In the genomic region with DNA sequence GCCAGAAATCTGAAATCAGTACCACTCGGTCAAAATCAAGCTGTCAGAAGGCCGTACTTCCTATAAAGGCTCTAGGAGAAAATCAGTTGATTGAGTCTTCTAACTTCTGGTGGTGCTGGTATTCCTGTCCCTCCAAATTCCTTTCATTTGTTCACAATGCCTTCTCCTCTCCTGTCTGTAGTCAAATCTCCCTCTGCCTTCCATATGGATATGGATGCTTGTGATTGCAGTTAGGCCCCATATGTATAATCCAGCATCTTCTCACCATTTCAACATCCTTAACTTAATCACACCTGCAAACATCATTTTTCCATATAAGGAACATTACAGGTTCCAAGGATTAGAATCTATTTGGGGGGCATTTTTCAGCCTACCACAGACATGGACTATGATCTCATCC, we compare ENCODE assay signal across 21 cellular contexts.
DNase-seq lines count a peak whose midpoint lies in the region; ATAC-seq, FAIRE-seq and TF ChIP-seq lines count a peak whose summit lies in the region.
"Had no signal": no experiment of that assay in that cellular context is flagged by ENCODE, and none has a peak within 500 bp of the region (broad histone marks: within the 10 kb centered on the region; RNA-seq: fewer than 3 reads in every experiment).

No MANE protein-coding gene starts in this region.

- no peak overlapping the region for H3K4me3 ChIP-seq in HepG2 (replicated peaks in 1 of 3; ENCODE audit: insufficient read depth in 1 of 3, low read depth in 2 of 3, low read length in 3 of 3)
- no peak overlapping the region for H3K4me3 ChIP-seq in right lobe of liver
- H3K4me3 ChIP-seq in HUES64 (ENCODE audit: low read length) = no peak overlapping the region
- H3K4me3 ChIP-seq: BLaER1 treated with 17β-estradiol and CSF1 and Interleukin-3, amounts not matched to agents 10 nM and 100 nM had no signal

- peaks cover 3% of the 10 kb centered on the region for H3K4me1 Mint-ChIP-seq in memory B cell
- H3K4me1 Mint-ChIP-seq: CD14-positive monocyte had no signal

- intact Hi-C loops in HepG2 (cut with micrococcal nuclease; ENCODE audit: unreplicated experiment) = no loop called here
- intact Hi-C loops in right lobe of liver (cut with DNase I) = no loop called here

- H3K36me3 ChIP-seq in HepG2 (replicated peaks in 1 of 2; ENCODE audit: control insufficient read depth in 1 of 2, insufficient read depth in 2 of 2, low read length in 2 of 2) (peaks cover 7 to 9% of the 10 kb centered on the region in 2 experiments), right lobe of liver (peaks cover 0 to 4% (median 0%) of the 10 kb centered on the region in 4 donors), HUES64 (ENCODE audit: insufficient read depth, low read length) (peaks cover 14% of the 10 kb centered on the region)
- H3K36me3 ChIP-seq: BE2C had no signal

- no peak overlapping the region for H3K4me2 ChIP-seq in HepG2 (ENCODE audit: low read depth, low read length)
- H3K4me2 ChIP-seq: BLaER1 treated with 17β-estradiol and CSF1 and Interleukin-3, amounts not matched to agents 10 nM and 100 nM had no signal

- H4K20me1 ChIP-seq in HepG2 (ENCODE audit: insufficient read depth, low read length) = no peaks in the 10 kb centered on the region; the same call in 1 of the 2 replicates
- H4K20me1 ChIP-seq: BLaER1 treated with 17β-estradiol and CSF1 and Interleukin-3, amounts not matched to agents 10 nM and 100 nM had no signal

- in situ Hi-C loops in HepG2 (cut with HindIII; ENCODE audit: extremely low pct_ligation_motif_present, low pct_unique_long_range_greater_than_20kb) = no loop called here

- no peak overlapping the region for H2AFZ ChIP-seq in HepG2 (ENCODE audit: low read length)

- no peaks in the 10 kb centered on the region for H3K79me2 ChIP-seq in HepG2 (ENCODE audit: insufficient read depth, low read length)

- DNase-seq in HepG2 (ENCODE audit: low spot score) (no peak), right lobe of liver (no peak), memory B cell (ENCODE audit: low spot score in 2 of 2) (no peak), AG08395 (ENCODE audit: low spot score) (no peak)
- DNase-seq: AML-193; BE2C; CD4-positive, alpha-beta T cell; COR-L47; DMS153; DND-41; GOT3; HCEC 1CT had no signal

- no peak for TF ChIP-seq EP300 in HepG2 (IDR thresholded peaks at IDR 0.05; ENCODE audit: low read depth in 2 of 2, low read length in 2 of 2)
- TF ChIP-seq EP300 in HepG2 (CRISPR knock-in tag; IDR thresholded peaks at IDR 0.05; ENCODE audit: borderline replicate concordance) = no peak

- H3K9me3 ChIP-seq in HepG2 (ENCODE audit: low read length) = no peaks in the 10 kb centered on the region
- H3K9me3 ChIP-seq in right lobe of liver = no peaks in the 10 kb centered on the region
- no peaks in the 10 kb centered on the region for H3K9me3 ChIP-seq in HUES64 (ENCODE audit: insufficient read depth, low read depth, low read length)
- H3K9me3 ChIP-seq: BE2C; BLaER1 treated with 17β-estradiol and CSF1 and Interleukin-3, amounts not matched to agents 10 nM and 100 nM had no signal

- CTCF ChIA-PET in HepG2 (lab: Yijun Ruan, JAX; ENCODE audit: low intra/inter-chr PET ratio, low total read pairs) = no interaction called here

- no peak for TF ChIP-seq POLR2A in HepG2 (IDR thresholded peaks at IDR 0.05; ENCODE audit: insufficient read depth in 1 of 2, low read depth in 2 of 2, low read length in 2 of 2)
- no peak for TF ChIP-seq POLR2A in right lobe of liver (IDR thresholded peaks at IDR 0.05)

- H3K4me3 Mint-ChIP-seq in memory B cell = no peak overlapping the region
- H3K4me3 Mint-ChIP-seq: CD14-positive monocyte; CD4-positive, alpha-beta T cell had no signal

- no peak for FAIRE-seq in HepG2 (lab: Jason Lieb, UNC)
- FAIRE-seq: G401.6, GM12892, H54 had no signal

- H3K9ac ChIP-seq in HepG2 (ENCODE audit: insufficient read depth, low read depth, low read length) (no peak overlapping the region), HUES64 (ENCODE audit: low read depth, low read length) (no peak overlapping the region)
- H3K9ac ChIP-seq: BLaER1 treated with 17β-estradiol and CSF1 and Interleukin-3, amounts not matched to agents 10 nM and 100 nM had no signal

- POLR2A ChIA-PET in HepG2 (lab: Yijun Ruan, JAX) = no interaction called here

- H3K27me3 ChIP-seq in HepG2 (ENCODE audit: control insufficient read depth in 1 of 2, insufficient read depth in 2 of 2, low read length in 2 of 2) (no peaks in the 10 kb centered on the region), right lobe of liver (no peaks in the 10 kb centered on the region), HUES64 (ENCODE audit: insufficient read depth, low read length) (no peaks in the 10 kb centered on the region)
- H3K27me3 ChIP-seq: BE2C; BLaER1 treated with 17β-estradiol and CSF1 and Interleukin-3, amounts not matched to agents 10 nM and 100 nM had no signal

- H3K27me3 Mint-ChIP-seq in memory B cell = no peaks in the 10 kb centered on the region
- H3K27me3 Mint-ChIP-seq: CD4-positive, alpha-beta T cell had no signal

- peak overlapping the region; percentile 58 for H3K27ac Mint-ChIP-seq in memory B cell
- H3K27ac Mint-ChIP-seq: CD14-positive monocyte; CD4-positive, alpha-beta T cell had no signal

- peaks cover 2% of the 10 kb centered on the region for H3K9me3 Mint-ChIP-seq in memory B cell
- H3K9me3 Mint-ChIP-seq: CD4-positive, alpha-beta T cell had no signal

- TF ChIP-seq RAD21 in HepG2 (CRISPR knock-in tag; IDR thresholded peaks at IDR 0.05) = no peak

- WGBS in HepG2 (ENCODE audit: low lambda C conversion rate) = 86% methylated on average over 2 of the region's 2 CpGs
- WGBS in right lobe of liver (ENCODE audit: insufficient coverage, low coverage, low lambda C conversion rate, missing lambda C conversion rate) = 89% methylated on average over 2 of the region's 2 CpGs
- 93% methylated on average over 2 of the region's 2 CpGs for WGBS in HUES64

- peaks cover 5% of the 10 kb centered on the region for H3K36me3 Mint-ChIP-seq in memory B cell
- H3K36me3 Mint-ChIP-seq: CD14-positive monocyte had no signal

- no TSS peak for BruUV-seq in HepG2 (replicated peaks; lab: Mats Ljungman, UMichigan)

- H3K4me1 ChIP-seq in HepG2 (ENCODE audit: insufficient read depth, low read length) (no peaks in the 10 kb centered on the region), right lobe of liver (no peaks in the 10 kb centered on the region), HUES64 (ENCODE audit: insufficient read depth, low read length) (no peaks in the 10 kb centered on the region)
- H3K4me1 ChIP-seq: BE2C; BLaER1 treated with 17β-estradiol and CSF1 and Interleukin-3, amounts not matched to agents 10 nM and 100 nM had no signal

- ATAC-seq in HepG2 = no peak
- no peak for ATAC-seq in right lobe of liver
- ATAC-seq in memory B cell (ENCODE audit: low read depth) = no peak
- ATAC-seq in GM18868 (IDR thresholded peaks at IDR 0.05; ENCODE audit: unreplicated experiment) = no peak
- ATAC-seq in HG02678 (IDR thresholded peaks at IDR 0.05; ENCODE audit: unreplicated experiment) = no peak

- H3K27ac ChIP-seq in HepG2 (ENCODE audit: extremely low read length, insufficient read depth, low read length) (no peak overlapping the region), right lobe of liver (no peak overlapping the region), HUES64 (ENCODE audit: low read depth, low read length) (peak overlapping the region; percentile 27; the same call in 1 of the 2 replicates)
- H3K27ac ChIP-seq: 22Rv1; BLaER1 treated with 17β-estradiol and CSF1 and Interleukin-3, amounts not matched to agents 10 nM and 100 nM had no signal

- no peak for TF ChIP-seq CTCF in HepG2 (CRISPR knock-in tag; IDR thresholded peaks at IDR 0.05)
- no peak for TF ChIP-seq CTCF in right lobe of liver (IDR thresholded peaks at IDR 0.05)

TF ChIP-seq in HepG2, 621 proteins besides CTCF, POLR2A, EP300 and RAD21:
- no peak for TF ChIP-seq KDM3A (CRISPR knock-in tag; IDR thresholded peaks at IDR 0.05; ENCODE audit: low read depth)
- TF ChIP-seq RBM22 (optimal IDR thresholded peaks at IDR 0.05; ENCODE audit: low read length) = peak; percentile 75
- no peak for TF ChIP-seq SOX13 (IDR thresholded peaks at IDR 0.05)
- no peak for TF ChIP-seq SOX13 (CRISPR knock-in tag; conservative IDR thresholded peaks at IDR 0.05 in 1 of 2, IDR thresholded peaks at IDR 0.05 in 1 of 2)
- no peak for TF ChIP-seq PHF20 (CRISPR knock-in tag; IDR thresholded peaks at IDR 0.05)
- TF ChIP-seq, protein P1, sequence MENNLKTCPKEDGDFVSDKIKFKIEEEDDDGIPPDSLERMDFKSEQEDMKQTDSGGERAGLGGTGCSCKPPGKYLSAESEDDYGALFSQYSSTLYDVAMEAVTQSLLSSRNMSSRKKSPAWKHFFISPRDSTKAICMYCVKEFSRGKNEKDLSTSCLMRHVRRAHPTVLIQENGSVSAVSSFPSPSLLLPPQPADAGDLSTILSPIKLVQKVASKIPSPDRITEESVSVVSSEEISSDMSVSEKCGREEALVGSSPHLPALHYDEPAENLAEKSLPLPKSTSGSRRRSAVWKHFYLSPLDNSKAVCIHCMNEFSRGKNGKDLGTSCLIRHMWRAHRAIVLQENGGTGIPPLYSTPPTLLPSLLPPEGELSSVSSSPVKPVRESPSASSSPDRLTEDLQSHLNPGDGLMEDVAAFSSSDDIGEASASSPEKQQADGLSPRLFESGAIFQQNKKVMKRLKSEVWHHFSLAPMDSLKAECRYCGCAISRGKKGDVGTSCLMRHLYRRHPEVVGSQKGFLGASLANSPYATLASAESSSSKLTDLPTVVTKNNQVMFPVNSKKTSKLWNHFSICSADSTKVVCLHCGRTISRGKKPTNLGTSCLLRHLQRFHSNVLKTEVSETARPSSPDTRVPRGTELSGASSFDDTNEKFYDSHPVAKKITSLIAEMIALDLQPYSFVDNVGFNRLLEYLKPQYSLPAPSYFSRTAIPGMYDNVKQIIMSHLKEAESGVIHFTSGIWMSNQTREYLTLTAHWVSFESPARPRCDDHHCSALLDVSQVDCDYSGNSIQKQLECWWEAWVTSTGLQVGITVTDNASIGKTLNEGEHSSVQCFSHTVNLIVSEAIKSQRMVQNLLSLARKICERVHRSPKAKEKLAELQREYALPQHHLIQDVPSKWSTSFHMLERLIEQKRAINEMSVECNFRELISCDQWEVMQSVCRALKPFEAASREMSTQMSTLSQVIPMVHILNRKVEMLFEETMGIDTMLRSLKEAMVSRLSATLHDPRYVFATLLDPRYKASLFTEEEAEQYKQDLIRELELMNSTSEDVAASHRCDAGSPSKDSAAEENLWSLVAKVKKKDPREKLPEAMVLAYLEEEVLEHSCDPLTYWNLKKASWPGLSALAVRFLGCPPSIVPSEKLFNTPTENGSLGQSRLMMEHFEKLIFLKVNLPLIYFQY (CRISPR knock-in tag; IDR thresholded peaks at IDR 0.05; ENCODE audit: borderline replicate concordance) = no peak
- no peak for TF ChIP-seq ZNF496 (CRISPR knock-in tag; IDR thresholded peaks at IDR 0.05; ENCODE audit: insufficient replicate concordance)
